Comparison of ENCODE assay signal across 1 cellular context in genomic region chr1:167926486-167926997, GRCh38.
TF ChIP-seq lines count a peak whose summit lies in the region.

No MANE protein-coding gene starts in this region.

TF ChIP-seq in IMR-90, 13 proteins besides CTCF, POLR2A, EP300 and RAD21:
- TF ChIP-seq MAZ (IDR thresholded peaks at IDR 0.05; ENCODE audit: borderline replicate concordance, low read depth, low read length) (no peak), MXI1 (IDR thresholded peaks at IDR 0.05; ENCODE audit: borderline replicate concordance, low read depth, low read length) (no peak), FOS (IDR thresholded peaks at IDR 0.05; ENCODE audit: low read depth, low read length) (no peak), MAFK (IDR thresholded peaks at IDR 0.05; ENCODE audit: low read depth, low read length) (peak; percentile 84)
